Comparison of ENCODE assay signal across 8 cellular contexts in genomic region chr2:232592687-232593407, GRCh38. TPM values are rescaled to one million over a fixed set of nuclear protein-coding genes. Genes with fewer than 3 reads are reported as not detected.
A peak's percentile ranks its signal among the peaks of the same experiment; 100 is the strongest.
DNase-seq lines count a peak whose midpoint lies in the region; ATAC-seq and TF ChIP-seq lines count a peak whose summit lies in the region.

No MANE protein-coding gene starts in this region.

- H3K27ac ChIP-seq in smooth muscle cell (ENCODE audit: low read depth) (peak overlapping the region; percentile 92), spleen (no peak overlapping the region)

- no peaks in the 10 kb centered on the region for H3F3A ChIP-seq in smooth muscle cell (ENCODE audit: low read depth)

- H3K4me2 ChIP-seq in smooth muscle cell, result peak overlapping the region; percentile 1

- H3K4me3 Mint-ChIP-seq in activated naive CD8-positive, alpha-beta T cell treated with anti-CD3 and anti-CD28 coated beads, Interleukin-2, amount 50 U/mL, for 24 hours, result no peak overlapping the region

- DNase-seq in HK-2 (ENCODE audit: unreplicated experiment) (peak; percentile 11), Right ventricle myocardium superior (no peak), smooth muscle cell (lab: John Stamatoyannopoulos, UW; ENCODE audit: unreplicated experiment) (no peak), spleen (no peak), NOMO-1 treated with DMSO at 0.1 percent for 48 hours (lab: John Stamatoyannopoulos, UW; ENCODE audit: unreplicated experiment) (no peak)
- no peak for DNase-seq in activated naive CD8-positive, alpha-beta T cell treated with anti-CD3 and anti-CD28 coated beads, Interleukin-2, amount 50 U/mL, for 24 hours
- DNase-seq in activated effector memory CD4-positive, alpha-beta T cell treated with anti-CD3 and anti-CD28 coated beads, Interleukin-2, amount 50 U/mL, for 16 hours, result no peak

- H3K79me2 ChIP-seq in smooth muscle cell (ENCODE audit: low read depth), result no peaks in the 10 kb centered on the region

- no peak overlapping the region for H2AFZ ChIP-seq in smooth muscle cell (ENCODE audit: low read depth)

- H3K4me1 Mint-ChIP-seq in activated naive CD8-positive, alpha-beta T cell treated with anti-CD3 and anti-CD28 coated beads, Interleukin-2, amount 50 U/mL, for 24 hours, result peaks cover 6% of the 10 kb centered on the region

- H3K9me3 ChIP-seq in smooth muscle cell (replicated peaks; ENCODE audit: low read depth), result no peaks in the 10 kb centered on the region
- H3K9me3 ChIP-seq in spleen, result peaks cover 0 to 3% (median 0%) of the 10 kb centered on the region in 8 donors

- no peaks in the 10 kb centered on the region for H3K27me3 Mint-ChIP-seq in activated naive CD8-positive, alpha-beta T cell treated with anti-CD3 and anti-CD28 coated beads, Interleukin-2, amount 50 U/mL, for 24 hours

- no peaks in the 10 kb centered on the region for H3K9me3 Mint-ChIP-seq in activated naive CD8-positive, alpha-beta T cell treated with anti-CD3 and anti-CD28 coated beads, Interleukin-2, amount 50 U/mL, for 24 hours

- no peaks in the 10 kb centered on the region for H4K20me1 ChIP-seq in smooth muscle cell (ENCODE audit: low read depth)

- H3K27me3 ChIP-seq in smooth muscle cell (ENCODE audit: low read depth) (no peaks in the 10 kb centered on the region), spleen (replicated peaks in 1 of 7) (no peaks in the 10 kb centered on the region)

- no peak for TF ChIP-seq CTCF in smooth muscle cell (IDR thresholded peaks at IDR 0.05; ENCODE audit: borderline replicate concordance, insufficient read depth, poor library complexity, severe bottlenecking)
- no peak for TF ChIP-seq CTCF in spleen (IDR thresholded peaks at IDR 0.05 in 8 of 11, conservative IDR thresholded peaks at IDR 0.05 in 3 of 11)

- H3K9ac ChIP-seq in smooth muscle cell (ENCODE audit: low read depth), result peak overlapping the region; percentile 60

- peak overlapping the region; percentile 4 for H3K27ac Mint-ChIP-seq in activated naive CD8-positive, alpha-beta T cell treated with anti-CD3 and anti-CD28 coated beads, Interleukin-2, amount 50 U/mL, for 24 hours

- peak; percentile 40 for ATAC-seq in activated naive CD8-positive, alpha-beta T cell treated with anti-CD3 and anti-CD28 coated beads, Interleukin-2, amount 50 U/mL, for 24 hours
- ATAC-seq in Right ventricle myocardium superior (ENCODE audit: poor library complexity), result peak; percentile 43
- ATAC-seq in HG03342 (IDR thresholded peaks at IDR 0.05; ENCODE audit: unreplicated experiment), result no peak

- H3K36me3 Mint-ChIP-seq in activated naive CD8-positive, alpha-beta T cell treated with anti-CD3 and anti-CD28 coated beads, Interleukin-2, amount 50 U/mL, for 24 hours (ENCODE audit: low read depth), result no peaks in the 10 kb centered on the region

- H3K4me1 ChIP-seq in smooth muscle cell (ENCODE audit: low read depth) (no peaks in the 10 kb centered on the region), spleen (no peaks in the 10 kb centered on the region)

- H3K36me3 ChIP-seq in smooth muscle cell (ENCODE audit: low read depth) (no peaks in the 10 kb centered on the region), spleen (no peaks in the 10 kb centered on the region)

- TF ChIP-seq POLR2A in spleen (IDR thresholded peaks at IDR 0.05), result no peak

- intact Hi-C loops in Right ventricle myocardium superior (cut with DNase I), result no loop called here
- intact Hi-C loops in spleen (cut with DNase I; ENCODE audit: low total_unique reads), result no loop called here

- H3K4me3 ChIP-seq in smooth muscle cell, result no peak overlapping the region
- no peak overlapping the region for H3K4me3 ChIP-seq in spleen

- WGBS in smooth muscle cell (ENCODE audit: low lambda C conversion rate), result 79% methylated on average over 4 of the region's 4 CpGs
- 89 to 93% (median 91%) methylated on average over 4 of the region's 4 CpGs for WGBS in spleen, 5 donors

RNA-seq across cellular contexts. Expression of gene EFHD1, which starts 40.6 kb away (rescaled TPM):
- total RNA-seq in Right ventricle myocardium superior, result 24.3 TPM
- 6.4 and 7.7 TPM in 2 replicates for total RNA-seq in smooth muscle cell
- polyA plus RNA-seq in smooth muscle cell, result 19.2 and 25.1 TPM in 2 replicates
- 10 to 100 TPM; 19.8 to 96.2 (median 46.6) TPM for total RNA-seq in spleen
- 10 to 100 TPM; 13.6 to 50.5 (median 19.2) TPM for polyA plus RNA-seq in spleen

RNA-seq across cellular contexts. Expression of gene EIF4E2, which starts 42.4 kb away (rescaled TPM):
- total RNA-seq in Right ventricle myocardium superior, result 41.1 TPM
- 83.1 and 110 TPM in 2 replicates for total RNA-seq in smooth muscle cell
- polyA plus RNA-seq in smooth muscle cell, result 189 and 194 TPM in 2 replicates
- 10 to 100 TPM; 39.8 to 61.1 (median 49.0) TPM for total RNA-seq in spleen
- 10 to 100 TPM; 29.3 to 42.9 (median 41.4) TPM for polyA plus RNA-seq in spleen

RNA-seq across cellular contexts. Expression of gene TIGD1, which starts 42.5 kb away (rescaled TPM):
- total RNA-seq in Right ventricle myocardium superior (1.7 TPM), smooth muscle cell (7.4 and 8.1 TPM in 2 replicates), spleen (10 to 100 TPM in 3 of 7 donors, 1 to 10 TPM in 4; 5.1 to 13.5 (median 9.9) TPM)
- polyA plus RNA-seq in smooth muscle cell (1.9 and 2.9 TPM in 2 replicates), spleen (1 to 10 TPM; 4.4 to 8.3 (median 6.0) TPM)

RNA-seq across cellular contexts. Expression of gene CHRNG, which starts 53.4 kb away (rescaled TPM):
- total RNA-seq in Right ventricle myocardium superior (not detected), smooth muscle cell (0.58 TPM in 1 of 2 replicates, not detected in the other), spleen (not detected)
- polyA plus RNA-seq in smooth muscle cell (0.84 TPM in 1 of 2 replicates, not detected in the other), spleen (under 1 TPM in 1 of 3 donors, not detected in 2; 0.06 TPM)
